ENCODE assay signal across 11 cellular contexts in genomic region chr7:134500406-134500805, GRCh38. TPM values are rescaled to one million over a fixed set of nuclear protein-coding genes. Genes with fewer than 3 reads are reported as not detected.
"Had no signal": no experiment of that assay in that cellular context is flagged by ENCODE, and none has a peak within 500 bp of the region (broad histone marks: within the 10 kb centered on the region; RNA-seq: fewer than 3 reads in every experiment).

No MANE protein-coding gene starts in this region.

- H3K4me2 ChIP-seq: KMS-11 had no signal

- H3K4me3 Mint-ChIP-seq: H9, IgD-negative memory B cell had no signal

- FAIRE-seq: H54, HepG2 had no signal

- ATAC-seq: HepG2 had no signal

- H3K27ac ChIP-seq: HL-60, KMS-11 had no signal

- DNase-seq: GOT3, H9, HCEC 1CT, Karpas-422, KBM-7 had no signal

- H3K9me3 Mint-ChIP-seq: H9, IgD-negative memory B cell had no signal

- H3K27ac Mint-ChIP-seq: H9, IgD-negative memory B cell had no signal

- H3K9ac ChIP-seq: KMS-11 had no signal

RNA-seq across cellular contexts. Expression of gene AKR1B10, which starts 27.0 kb away (rescaled TPM):
- total RNA-seq: H9 had no signal
- polyA plus RNA-seq: IgD-negative memory B cell had no signal

RNA-seq across cellular contexts. Expression of gene AKR1B15, which starts 48.5 kb away (rescaled TPM):
- total RNA-seq: H9, HT1080 had no signal
- polyA plus RNA-seq: HepG2, IgD-negative memory B cell had no signal
